In the genomic region with DNA sequence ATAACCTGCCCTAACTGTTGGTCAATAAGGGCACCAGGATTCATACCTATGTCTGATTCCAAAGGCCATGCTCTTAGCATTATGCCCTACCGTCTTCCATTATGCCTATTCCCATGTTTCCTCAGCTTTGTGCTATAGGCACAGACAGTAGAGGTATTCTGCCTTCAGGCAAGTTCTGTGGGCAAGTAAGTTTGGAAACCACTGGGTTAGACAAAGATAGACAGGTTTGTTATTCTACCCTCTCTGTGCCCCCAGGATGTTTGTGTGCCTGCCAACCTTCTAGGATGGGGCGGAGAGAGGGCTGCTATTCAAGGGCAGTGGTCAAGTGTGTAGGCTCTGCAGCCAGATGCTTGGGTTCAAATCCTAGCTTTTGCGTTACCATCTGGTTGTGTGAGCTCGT, we compare ENCODE assay signal across 12 cellular contexts. TPM values are rescaled to one million over a fixed set of nuclear protein-coding genes. Genes with fewer than 3 reads are reported as not detected.
DNase-seq lines count a peak whose midpoint lies in the region; ATAC-seq and TF ChIP-seq lines count a peak whose summit lies in the region.
"Had no signal": no experiment of that assay in that cellular context is flagged by ENCODE, and none has a peak within 500 bp of the region (broad histone marks: within the 10 kb centered on the region; RNA-seq: fewer than 3 reads in every experiment).

No MANE protein-coding gene starts in this region.

- DNase-seq in Peyer's patch (no peak), esophagus squamous epithelium (lab: John Stamatoyannopoulos, UW) (no peak), spleen (no peak)
- DNase-seq in activated naive CD4-positive, alpha-beta T cell (lab: John Stamatoyannopoulos, UW): no peak
- DNase-seq: activated B cell treated with CpG ODN at 0.5 μM for 24 hours; activated effector memory CD4-positive, alpha-beta T cell treated with anti-CD3 and anti-CD28 coated beads, Interleukin-2, amount 50 U/mL, for 16 hours; naive thymus-derived CD8-positive, alpha-beta T cell; stimulated activated CD4-positive, alpha-beta T cell treated with anti-CD3 and anti-CD28 coated beads, Interleukin-1b, Interleukin-23, amount 100 ng/mL, for 48 hours had no signal

- TF ChIP-seq CTCF in DOHH2 (IDR thresholded peaks at IDR 0.05; ENCODE audit: low read depth, low read length, poor library complexity, severe bottlenecking): no peak
- TF ChIP-seq CTCF in Peyer's patch (IDR thresholded peaks at IDR 0.05): no peak
- TF ChIP-seq CTCF in esophagus squamous epithelium (IDR thresholded peaks at IDR 0.05): no peak
- no peak for TF ChIP-seq CTCF in spleen (IDR thresholded peaks at IDR 0.05 in 8 of 11, conservative IDR thresholded peaks at IDR 0.05 in 3 of 11)

- H3K36me3 ChIP-seq in DOHH2 (ENCODE audit: control insufficient read depth, low read length): no peaks in the 10 kb centered on the region
- no peaks in the 10 kb centered on the region for H3K36me3 ChIP-seq in Peyer's patch
- peaks cover 0 to 31% (median 5%) of the 10 kb centered on the region in 3 donors for H3K36me3 ChIP-seq in esophagus squamous epithelium
- H3K36me3 ChIP-seq in spleen: peaks cover 0 to 26% (median 0%) of the 10 kb centered on the region in 6 donors

- TF ChIP-seq POLR2A in Peyer's patch (IDR thresholded peaks at IDR 0.05): no peak
- no peak for TF ChIP-seq POLR2A in esophagus squamous epithelium (IDR thresholded peaks at IDR 0.05)
- no peak for TF ChIP-seq POLR2A in spleen (IDR thresholded peaks at IDR 0.05)

- H3K27ac ChIP-seq in DOHH2 (ENCODE audit: low read depth, low read length) (no peak overlapping the region), Peyer's patch (peak overlapping the region in 3 of 4 donors; percentile 11 to 70 (median 53)), esophagus squamous epithelium (peak overlapping the region; percentile 84 to 93 (median 90)), spleen (peak overlapping the region in 7 of 8 donors; percentile 60 to 89 (median 78))

- ATAC-seq in GM19463 (IDR thresholded peaks at IDR 0.05; ENCODE audit: unreplicated experiment) (no peak), GM18868 (IDR thresholded peaks at IDR 0.05; ENCODE audit: unreplicated experiment) (no peak), HG02938 (IDR thresholded peaks at IDR 0.05; ENCODE audit: unreplicated experiment) (no peak)
- ATAC-seq: naive thymus-derived CD8-positive, alpha-beta T cell had no signal

- H3K27me3 ChIP-seq in DOHH2 (ENCODE audit: control insufficient read depth, low read length) (peaks cover 22% of the 10 kb centered on the region), Peyer's patch (no peaks in the 10 kb centered on the region), esophagus squamous epithelium (no peaks in the 10 kb centered on the region), spleen (replicated peaks in 1 of 7) (no peaks in the 10 kb centered on the region)

- 55 to 79% methylated on average over 4 of the region's 4 CpGs for WGBS in esophagus squamous epithelium, 2 donors
- whole genome bisulfite sequencing in spleen, 5 donors: 72 to 92% (median 82%) methylated on average over 4 of the region's 4 CpGs

- no peaks in the 10 kb centered on the region for H4K20me1 ChIP-seq in DOHH2 (ENCODE audit: control insufficient read depth, insufficient read depth, low read depth, low read length)

- no peaks in the 10 kb centered on the region for H3K79me2 ChIP-seq in DOHH2 (ENCODE audit: control insufficient read depth, low read length)

- H3F3A ChIP-seq in DOHH2 (ENCODE audit: control insufficient read depth, insufficient read depth): no peaks in the 10 kb centered on the region

- H3K4me1 ChIP-seq in DOHH2 (ENCODE audit: control insufficient read depth, low read length): peaks cover 31% of the 10 kb centered on the region
- peaks cover 0 to 45% (median 5%) of the 10 kb centered on the region in 4 donors for H3K4me1 ChIP-seq in Peyer's patch
- peaks cover 61 to 83% (median 66%) of the 10 kb centered on the region in 3 donors for H3K4me1 ChIP-seq in esophagus squamous epithelium
- peaks cover 29 to 100% (median 79%) of the 10 kb centered on the region in 6 donors for H3K4me1 ChIP-seq in spleen

- H3K9me3 ChIP-seq in DOHH2 (ENCODE audit: control insufficient read depth, insufficient read depth, low read length) (no peaks in the 10 kb centered on the region), Peyer's patch (no peaks in the 10 kb centered on the region), esophagus squamous epithelium (no peaks in the 10 kb centered on the region), spleen (no peaks in the 10 kb centered on the region)

- H3K4me3 ChIP-seq in DOHH2 (ENCODE audit: low read length) (0 out of 2 replicates have a peak overlapping the region, but pooled peaks have one; percentile 18), Peyer's patch (no peak overlapping the region), esophagus squamous epithelium (peak overlapping the region in 2 of 4 donors; percentile 70 to 77), spleen (no peak overlapping the region)

- intact Hi-C loops in esophagus squamous epithelium (cut with DNase I) (no loop called here), spleen (cut with DNase I; ENCODE audit: low total_unique reads) (no loop called here)

- H3K4me2 ChIP-seq in DOHH2 (ENCODE audit: low read length): peak overlapping the region; percentile 44

- no peaks in the 10 kb centered on the region for H3K9me2 ChIP-seq in DOHH2 (replicated peaks; ENCODE audit: control insufficient read depth, low read length)

RNA-seq across cellular contexts. Expression of gene RAPGEF3, which starts 4.6 kb away (rescaled TPM):
- 10 to 100 TPM in 3 of 4 donors, 1 to 10 TPM in 1; 4.9 to 33.0 (median 16.9) TPM for total RNA-seq in Peyer's patch
- 10 to 100 TPM; 12.9 to 39.3 (median 22.5) TPM for total RNA-seq in esophagus squamous epithelium
- total RNA-seq in spleen: 10 to 100 TPM; 50.6 to 84.3 (median 57.8) TPM
- polyA plus RNA-seq in spleen: 100 to 1,000 TPM in 1 of 3 donors, 10 to 100 TPM in 2; 21.4 to 116 (median 64.3) TPM

RNA-seq across cellular contexts. Expression of gene SLC48A1, which starts 18.9 kb away (rescaled TPM):
- total RNA-seq in Peyer's patch (10 to 100 TPM; 14.9 to 21.5 (median 15.9) TPM), esophagus squamous epithelium (10 to 100 TPM; 18.9 to 35.4 (median 25.4) TPM), spleen (10 to 100 TPM; 20.2 to 66.4 (median 42.3) TPM)
- polyA plus RNA-seq in spleen: 10 to 100 TPM in 1 of 3 donors, 1 to 10 TPM in 2; 8.4 to 24.1 (median 9.5) TPM

RNA-seq across cellular contexts. Expression of gene ENDOU, which starts 28.8 kb away (rescaled TPM):
- total RNA-seq in Peyer's patch (not detected), esophagus squamous epithelium (100 to 1,000 TPM in 1 of 4 donors, 10 to 100 TPM in 3; 39.8 to 112 (median 46.3) TPM), spleen (under 1 TPM in 3 of 7 donors, not detected in 4; 0.32 to 0.92 (median 0.70) TPM)
- under 1 TPM; 0.05 to 0.16 (median 0.13) TPM for polyA plus RNA-seq in spleen
- total RNA-seq: naive thymus-derived CD8-positive, alpha-beta T cell had no signal
- polyA plus RNA-seq: naive thymus-derived CD8-positive, alpha-beta T cell had no signal

RNA-seq across cellular contexts. Expression of gene RPAP3, which starts 48.3 kb away (rescaled TPM):
- total RNA-seq in Peyer's patch (10 to 100 TPM in 3 of 4 donors, 1 to 10 TPM in 1; 5.4 to 33.8 (median 13.3) TPM), esophagus squamous epithelium (10 to 100 TPM in 3 of 4 donors, 1 to 10 TPM in 1; 7.7 to 20.3 (median 17.7) TPM), spleen (10 to 100 TPM; 15.8 to 35.5 (median 27.1) TPM)
- polyA plus RNA-seq in spleen: 10 to 100 TPM; 12.2 to 15.2 (median 14.4) TPM

Comparison
In these comparisons a context has a peak if more than half of its experiments do, and no peak if none do; other contexts are left out.
1. RNA of gene ENDOU, which starts 28.8 kb away (total RNA-seq): 39.8 to 112 TPM in esophagus squamous epithelium; 0.32 to 0.92 TPM in spleen and not detected in Peyer's patch; every median in the first group is over 10 times any median in the second.